10 cellular contexts compared by ENCODE assay signal in genomic region chr7:3260425-3260762, GRCh38. TPM values are rescaled to one million over a fixed set of nuclear protein-coding genes. Genes with fewer than 3 reads are reported as not detected.
DNase-seq lines count a peak whose midpoint lies in the region; ATAC-seq and TF ChIP-seq lines count a peak whose summit lies in the region.
"Had no signal": no experiment of that assay in that cellular context is flagged by ENCODE, and none has a peak within 500 bp of the region (broad histone marks: within the 10 kb centered on the region; RNA-seq: fewer than 3 reads in every experiment).

No MANE protein-coding gene starts in this region.

- peak; percentile 61 to 67 for DNase-seq in T47D (ENCODE audit: low read depth in 1 of 2, low spot score in 1 of 2)
- no peak for DNase-seq in MCF 10A (ENCODE audit: unreplicated experiment)
- DNase-seq in breast epithelium (ENCODE audit: low spot score in 2 of 2) = no peak
- DNase-seq in mesothelial cell of epicardium (ENCODE audit: low spot score in 2 of 2, unreplicated experiment in 2 of 2) = no peak
- no peak for DNase-seq in aorta
- DNase-seq in caudate nucleus (lab: John Stamatoyannopoulos, UW) = no peak
- DNase-seq: activated CD4-positive, alpha-beta T cell treated with anti-CD3 and anti-CD28 coated beads, Interleukin-2, amount 50 U/mL, for 4 hours; Karpas-422 had no signal

- H3K4me1 ChIP-seq in breast epithelium (no peaks in the 10 kb centered on the region), aorta (ENCODE audit: control insufficient read depth in 1 of 2, insufficient read depth in 2 of 2, low read length in 2 of 2) (no peaks in the 10 kb centered on the region)

- no peaks in the 10 kb centered on the region for H3K36me3 ChIP-seq in breast epithelium
- H3K36me3 ChIP-seq in aorta (ENCODE audit: control insufficient read depth in 1 of 2, insufficient read depth in 2 of 2, low read length in 1 of 2) = no peaks in the 10 kb centered on the region

- H3K27me3 ChIP-seq in breast epithelium (no peaks in the 10 kb centered on the region), aorta (ENCODE audit: control insufficient read depth in 1 of 2, insufficient read depth in 2 of 2, low read length in 1 of 2) (no peaks in the 10 kb centered on the region)

- H3K4me3 ChIP-seq in breast epithelium = peak overlapping the region; percentile 39 to 63 (median 47)
- peak overlapping the region; percentile 68 to 75 for H3K4me3 ChIP-seq in aorta (ENCODE audit: low read length in 2 of 2)

- POLR2A ChIA-PET in MCF 10A (lab: Yijun Ruan, JAX) = no interaction called here

- WGBS in aorta, 2 donors = 12 to 26% methylated on average over 10 of the region's 10 CpGs

- H3K27me3 Mint-ChIP-seq in MCF 10A (ENCODE audit: insufficient read depth, unreplicated experiment) (peaks cover 27% of the 10 kb centered on the region), mesothelial cell of epicardium (ENCODE audit: low read depth) (no peaks in the 10 kb centered on the region)

- no peak overlapping the region for H3K27ac Mint-ChIP-seq in MCF 10A (ENCODE audit: low read depth, unreplicated experiment)
- H3K27ac Mint-ChIP-seq in mesothelial cell of epicardium = peak overlapping the region; percentile 95

- H3K36me3 Mint-ChIP-seq in MCF 10A (ENCODE audit: insufficient read depth, unreplicated experiment) (no peaks in the 10 kb centered on the region), mesothelial cell of epicardium (no peaks in the 10 kb centered on the region)

- CTCF ChIA-PET in MCF 10A (lab: Yijun Ruan, JAX) = no interaction called here

- intact Hi-C loops in MCF 10A (cut with micrococcal nuclease) = no loop called here
- intact Hi-C loops in breast epithelium (cut with DNase I; ENCODE audit: low total_unique reads) = no loop called here
- intact Hi-C loops in aorta (cut with DNase I) = no loop called here

- H3K4me3 Mint-ChIP-seq in MCF 10A (ENCODE audit: unreplicated experiment) (no peak overlapping the region), mesothelial cell of epicardium (peak overlapping the region; percentile 69)

- H3K4me1 Mint-ChIP-seq in MCF 10A (ENCODE audit: insufficient read depth, unreplicated experiment) (no peaks in the 10 kb centered on the region), mesothelial cell of epicardium (peaks cover 44% of the 10 kb centered on the region)

- BruUV-seq in MCF 10A (replicated peaks; lab: Mats Ljungman, UMichigan) = no TSS peak

- H3K9me3 Mint-ChIP-seq in MCF 10A (ENCODE audit: unreplicated experiment) (no peaks in the 10 kb centered on the region), mesothelial cell of epicardium (peaks cover 4% of the 10 kb centered on the region)

- ATAC-seq in aorta (ENCODE audit: low FRiP score) (peak; percentile 77), GM18505 (IDR thresholded peaks at IDR 0.05; ENCODE audit: unreplicated experiment) (no peak), HG03342 (IDR thresholded peaks at IDR 0.05; ENCODE audit: unreplicated experiment) (no peak)

- TF ChIP-seq POLR2A in breast epithelium (IDR thresholded peaks at IDR 0.05) (no peak), GM18505 (IDR thresholded peaks at IDR 0.05; ENCODE audit: borderline replicate concordance, extremely low read depth, insufficient read depth, insufficient read length) (no peak)

- TF ChIP-seq CTCF in MCF 10A (IDR thresholded peaks at IDR 0.05; ENCODE audit: unreplicated experiment) = no peak
- TF ChIP-seq CTCF in breast epithelium (IDR thresholded peaks at IDR 0.05) = no peak
- no peak for TF ChIP-seq CTCF in mesothelial cell of epicardium (IDR thresholded peaks at IDR 0.05; ENCODE audit: unreplicated experiment)

- in situ Hi-C loops in T47D (cut with HindIII; ENCODE audit: low pct_unique_long_range_greater_than_20kb, low sequenced_read_pairs) = no loop called here

- H3K9me3 ChIP-seq in breast epithelium (no peaks in the 10 kb centered on the region), aorta (ENCODE audit: control insufficient read depth, low read length) (no peaks in the 10 kb centered on the region)

- H3K27ac ChIP-seq in breast epithelium (peak overlapping the region; percentile 26 to 51), aorta (ENCODE audit: low read depth in 1 of 2, low read length in 2 of 2) (peak overlapping the region; percentile 43 to 61), caudate nucleus (ENCODE audit: low read depth, low read length) (no peak overlapping the region)

RNA-seq across cellular contexts. Expression of gene SDK1, which starts 40.7 kb away (rescaled TPM):
- 1.5 and 3.3 TPM in 2 replicates for total RNA-seq in MCF 10A (2022)
- total RNA-seq in breast epithelium = 10 to 100 TPM in 1 of 3 donors, 1 to 10 TPM in 2; 3.7 to 18.2 (median 6.6) TPM
- total RNA-seq in mesothelial cell of epicardium = 12.8 to 17.2 TPM (median 15.1 TPM) in 3 replicates
- 10 to 100 TPM; 20.0 to 46.3 TPM for total RNA-seq in aorta
- 1 to 10 TPM; 1.9 to 4.8 TPM for polyA plus RNA-seq in aorta

Comparison
In these comparisons a context has a peak if more than half of its experiments do, and no peak if none do; other contexts are left out.
1. DNase-seq: peak in T47D (2 of 2); none in MCF 10A (single experiment), breast epithelium (0 of 2), mesothelial cell of epicardium (0 of 2), aorta (0 of 2) and caudate nucleus (0 of 61).